In the genomic region with DNA sequence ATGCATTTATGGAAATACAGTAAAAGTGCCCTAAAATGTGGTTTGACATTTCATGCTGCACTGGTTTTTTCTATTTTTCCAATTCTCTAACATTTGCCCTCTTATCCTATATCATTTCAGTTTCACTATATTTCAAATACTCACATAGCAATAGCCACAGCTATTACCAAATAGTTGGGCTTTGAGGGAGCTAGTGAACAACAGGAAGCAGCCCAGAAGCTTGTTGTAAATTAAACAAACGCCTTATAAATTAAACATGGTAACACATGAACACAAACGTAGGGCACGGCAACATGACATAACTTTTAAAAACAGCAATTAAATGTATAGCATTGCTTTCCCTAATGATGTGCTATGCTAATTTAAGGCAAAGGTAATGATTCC, we compare ENCODE assay signal across 24 cellular contexts.
A peak's percentile ranks its signal among the peaks of the same experiment; 100 is the strongest.
DNase-seq lines count a peak whose midpoint lies in the region; ATAC-seq and TF ChIP-seq lines count a peak whose summit lies in the region.
"Had no signal": no experiment of that assay in that cellular context is flagged by ENCODE, and none has a peak within 500 bp of the region (broad histone marks: within the 10 kb centered on the region; RNA-seq: fewer than 3 reads in every experiment).

No MANE protein-coding gene starts in this region.

- H3K79me2 ChIP-seq in hepatocyte, result no peaks in the 10 kb centered on the region

- 47% methylated on average over 3 of the region's 3 CpGs for WGBS in hepatocyte (ENCODE audit: low lambda C conversion rate, missing lambda C conversion rate)

- H3K27ac ChIP-seq in breast epithelium, result no peak overlapping the region
- peak overlapping the region; percentile 31 for H3K27ac ChIP-seq in VCaP
- no peak overlapping the region for H3K27ac ChIP-seq in hepatocyte
- H3K27ac ChIP-seq: C4-2B, RWPE1 had no signal

- no peaks in the 10 kb centered on the region for H3K9me3 Mint-ChIP-seq in MCF 10A (ENCODE audit: unreplicated experiment)
- H3K9me3 Mint-ChIP-seq: activated naive CD4-positive, alpha-beta T cell treated with anti-CD3 and anti-CD28 coated beads for 36 hours; activated T-helper 1 cell treated with anti-CD3 and anti-CD28 coated beads, Interleukin-12 subunit alpha, Interleukin-12 subunit beta, Interleukin-2, Interleukin-4 antibody, amounts not matched to agents 30 ng/mL and 10 ng/mL and 1 ng/mL, durations not matched to agents 14 hours and 24 hours and 36 hours; GM23338; stimulated activated naive CD8-positive, alpha-beta T cell treated with anti-CD3 and anti-CD28 coated beads, Interleukin-15, amount 100 ng/mL, for 72 hours had no signal

- DNase-seq in MCF 10A (ENCODE audit: unreplicated experiment), result no peak
- DNase-seq in breast epithelium (ENCODE audit: low spot score in 2 of 2), result no peak
- no peak for DNase-seq in hepatocyte (ENCODE audit: low spot score)
- DNase-seq in stimulated activated CD8-positive, alpha-beta memory T cell treated with anti-CD3 and anti-CD28 coated beads, Interleukin-4, amount 100 ng/mL, for 48 hours, result no peak
- DNase-seq in DMS153 (lab: John Stamatoyannopoulos, UW), result no peak
- DNase-seq: activated CD4-positive, alpha-beta T cell treated with anti-CD3 and anti-CD28 coated beads, Interleukin-2, amount 50 U/mL, for 48 hours; activated naive CD4-positive, alpha-beta T cell treated with anti-CD3 and anti-CD28 coated beads for 36 hours; Calu3; cortex of kidney; left lung; NCI-H1105; NCI-H2029; NCI-H2227 treated with DMSO at 0.1 percent for 48 hours; NCI-H526 treated with DMSO at 0.1 percent for 48 hours; nucleus accumbens; stimulated activated naive CD8-positive, alpha-beta T cell treated with anti-CD3 and anti-CD28 coated beads, Interleukin-15, amount 100 ng/mL, for 72 hours had no signal

- H3K4me3 ChIP-seq in breast epithelium (no peak overlapping the region), hepatocyte (no peak overlapping the region)
- H3K4me3 ChIP-seq: GM23338, left lung had no signal

- H3K4me1 Mint-ChIP-seq in MCF 10A (ENCODE audit: insufficient read depth, unreplicated experiment), result peaks cover 8% of the 10 kb centered on the region
- H3K4me1 Mint-ChIP-seq: GM23338 had no signal

- H3K4me2 ChIP-seq in hepatocyte, result peak overlapping the region; percentile 42
- H3K4me2 ChIP-seq: GM23338 had no signal

- no peaks in the 10 kb centered on the region for H3K4me1 ChIP-seq in breast epithelium
- H3K4me1 ChIP-seq in hepatocyte (ENCODE audit: insufficient read depth), result peaks cover 14% of the 10 kb centered on the region

- no TSS peak for BruUV-seq in MCF 10A (replicated peaks; lab: Mats Ljungman, UMichigan)

- H2AFZ ChIP-seq in hepatocyte, result no peak overlapping the region
- H2AFZ ChIP-seq: GM23338 had no signal

- H3K9me3 ChIP-seq in breast epithelium, result no peaks in the 10 kb centered on the region
- H3K9me3 ChIP-seq in hepatocyte (ENCODE audit: low read depth), result no peaks in the 10 kb centered on the region
- H3K9me3 ChIP-seq: left lung had no signal

- ATAC-seq in HG03571 (IDR thresholded peaks at IDR 0.05; ENCODE audit: unreplicated experiment), result no peak
- ATAC-seq in GM19452 (IDR thresholded peaks at IDR 0.05; ENCODE audit: unreplicated experiment), result no peak
- ATAC-seq: activated CD4-positive, CD25-positive, alpha-beta regulatory T cell treated with anti-CD3 and anti-CD28 coated beads, Interleukin-2, amount 50 U/mL, for 24 hours; GM23338; stimulated activated naive CD8-positive, alpha-beta T cell treated with anti-CD3 and anti-CD28 coated beads, Interleukin-15, amount 100 ng/mL, for 72 hours had no signal

- no peaks in the 10 kb centered on the region for H4K20me1 ChIP-seq in hepatocyte (ENCODE audit: insufficient read depth, poor library complexity, severe bottlenecking)

- no peaks in the 10 kb centered on the region for H3K36me3 Mint-ChIP-seq in MCF 10A (ENCODE audit: insufficient read depth, unreplicated experiment)

- intact Hi-C loops in MCF 10A (cut with micrococcal nuclease) (loop anchor here (10.0 kb wide), 1 partner anchor 558 kb away; no protein-coding TSS in a partner anchor), breast epithelium (cut with DNase I; ENCODE audit: low total_unique reads) (no loop called here)

- no peaks in the 10 kb centered on the region for H3K36me3 ChIP-seq in breast epithelium
- H3K36me3 ChIP-seq in hepatocyte (replicated peaks; ENCODE audit: insufficient read depth, low read depth), result no peaks in the 10 kb centered on the region
- H3K36me3 ChIP-seq: left lung had no signal

- no peaks in the 10 kb centered on the region for H3K9me2 ChIP-seq in hepatocyte (replicated peaks; ENCODE audit: insufficient read depth)

- no peak for TF ChIP-seq CTCF in MCF 10A (IDR thresholded peaks at IDR 0.05; ENCODE audit: unreplicated experiment)
- no peak for TF ChIP-seq CTCF in breast epithelium (IDR thresholded peaks at IDR 0.05)
- no peak for TF ChIP-seq CTCF in VCaP (conservative IDR thresholded peaks at IDR 0.05)
- TF ChIP-seq CTCF in hepatocyte (IDR thresholded peaks at IDR 0.05; ENCODE audit: poor library complexity), result no peak

- H3K4me3 Mint-ChIP-seq in MCF 10A (ENCODE audit: unreplicated experiment), result no peak overlapping the region
- H3K4me3 Mint-ChIP-seq: activated naive CD4-positive, alpha-beta T cell treated with anti-CD3 and anti-CD28 coated beads for 36 hours; activated T-helper 1 cell treated with anti-CD3 and anti-CD28 coated beads, Interleukin-12 subunit alpha, Interleukin-12 subunit beta, Interleukin-2, Interleukin-4 antibody, amounts not matched to agents 30 ng/mL and 10 ng/mL and 1 ng/mL, durations not matched to agents 14 hours and 24 hours and 36 hours; GM23338; stimulated activated naive CD8-positive, alpha-beta T cell treated with anti-CD3 and anti-CD28 coated beads, Interleukin-15, amount 100 ng/mL, for 72 hours had no signal

- H3K27me3 ChIP-seq in breast epithelium (no peaks in the 10 kb centered on the region), hepatocyte (no peaks in the 10 kb centered on the region)
- H3K27me3 ChIP-seq: left lung had no signal

- POLR2A ChIA-PET in MCF 10A (lab: Yijun Ruan, JAX), result interaction anchor here (0.9 kb wide), 1 partner anchor 11 kb away, joined by 3 read pairs; no protein-coding TSS in a partner anchor

- no peak for TF ChIP-seq POLR2A in breast epithelium (IDR thresholded peaks at IDR 0.05)

- H3K27ac Mint-ChIP-seq in MCF 10A (ENCODE audit: low read depth, unreplicated experiment), result peak overlapping the region; percentile 74
- H3K27ac Mint-ChIP-seq: activated naive CD4-positive, alpha-beta T cell treated with anti-CD3 and anti-CD28 coated beads for 36 hours; activated T-helper 1 cell treated with anti-CD3 and anti-CD28 coated beads, Interleukin-12 subunit alpha, Interleukin-12 subunit beta, Interleukin-2, Interleukin-4 antibody, amounts not matched to agents 30 ng/mL and 10 ng/mL and 1 ng/mL, durations not matched to agents 14 hours and 24 hours and 36 hours; GM23338 had no signal

- no peaks in the 10 kb centered on the region for H3K27me3 Mint-ChIP-seq in MCF 10A (ENCODE audit: insufficient read depth, unreplicated experiment)
- H3K27me3 Mint-ChIP-seq: stimulated activated naive CD8-positive, alpha-beta T cell treated with anti-CD3 and anti-CD28 coated beads, Interleukin-15, amount 100 ng/mL, for 72 hours had no signal

- CTCF ChIA-PET in MCF 10A (lab: Yijun Ruan, JAX), result interaction anchor here (0.6 to 1.2 kb wide), 2 partner anchors 181 to 381 kb away, joined by 3 read pairs; no protein-coding TSS in a partner anchor
